In genomic region chr14:104135904-104136471, GRCh38 we compare ENCODE assay signal across 11 cellular contexts. TPM values are rescaled to one million over a fixed set of nuclear protein-coding genes. Genes with fewer than 3 reads are reported as not detected.
DNase-seq lines count a peak whose midpoint lies in the region; ATAC-seq and TF ChIP-seq lines count a peak whose summit lies in the region.
"Had no signal": no experiment of that assay in that cellular context is flagged by ENCODE, and none has a peak within 500 bp of the region (broad histone marks: within the 10 kb centered on the region; RNA-seq: fewer than 3 reads in every experiment).

No MANE protein-coding gene starts in this region.

- H3K4me1 Mint-ChIP-seq in CD4-positive, alpha-beta T cell (ENCODE audit: low read depth) = peaks cover 4% of the 10 kb centered on the region
- peaks cover 12% of the 10 kb centered on the region for H3K4me1 Mint-ChIP-seq in nephron progenitor cell

- no peaks in the 10 kb centered on the region for H3K36me3 ChIP-seq in HEK293 (ENCODE audit: control insufficient read depth in 2 of 2, insufficient read depth in 1 of 2, low read length in 2 of 2)
- H3K36me3 ChIP-seq: stomach had no signal

- peaks cover 61% of the 10 kb centered on the region for H3K27me3 ChIP-seq in CD4-positive, alpha-beta T cell (ENCODE audit: control insufficient read depth, insufficient read depth, low read length)
- H3K27me3 ChIP-seq in dorsolateral prefrontal cortex = peaks cover 0 to 68% (median 48%) of the 10 kb centered on the region in 45 donors

- H3K27me3 Mint-ChIP-seq in CD4-positive, alpha-beta T cell = peaks cover 54% of the 10 kb centered on the region
- peaks cover 85% of the 10 kb centered on the region for H3K27me3 Mint-ChIP-seq in nephron progenitor cell (ENCODE audit: low read depth, poor library complexity)

- peaks cover 7% of the 10 kb centered on the region for H3K4me1 ChIP-seq in HEK293 (ENCODE audit: control insufficient read depth, insufficient read depth, low read length)

- CTCF ChIA-PET in CD4-positive, alpha-beta T cell (lab: Charles Lee) = no interaction called here
- CTCF ChIA-PET in HEK293 (lab: Yijun Ruan, JAX) = no interaction called here

- H3K9me3 ChIP-seq in CD4-positive, alpha-beta T cell (ENCODE audit: control insufficient read depth, low read length) = no peaks in the 10 kb centered on the region
- H3K9me3 ChIP-seq in HEK293 (ENCODE audit: control insufficient read depth, insufficient read depth, low read depth, low read length) = no peaks in the 10 kb centered on the region
- H3K9me3 ChIP-seq: stomach had no signal

- H3K27ac ChIP-seq in CD4-positive, alpha-beta T cell (ENCODE audit: low read depth, low read length) = no peak overlapping the region
- H3K27ac ChIP-seq in HEK293 (ENCODE audit: extremely low read depth, low read depth, low read length) (no peak overlapping the region), dorsolateral prefrontal cortex (no peak overlapping the region)
- H3K27ac ChIP-seq: RWPE1, stomach had no signal

- peak in 1 of 10 experiments; percentile 1 for DNase-seq in CD4-positive, alpha-beta T cell
- DNase-seq in dorsolateral prefrontal cortex (peak in 2 of 10 donors; percentile 41 to 46), nephron progenitor cell (peak; percentile 67), SK-N-DZ (ENCODE audit: low spot score) (no peak)
- DNase-seq: NCI-H1436, stomach had no signal

- no peaks in the 10 kb centered on the region for H3K36me3 Mint-ChIP-seq in CD4-positive, alpha-beta T cell (ENCODE audit: low read depth)
- no peaks in the 10 kb centered on the region for H3K36me3 Mint-ChIP-seq in nephron progenitor cell (ENCODE audit: low read depth)

- POLR2A ChIA-PET in CD4-positive, alpha-beta T cell (lab: Charles Lee) = no interaction called here
- POLR2A ChIA-PET in HEK293 (lab: Yijun Ruan, JAX) = no interaction called here

- no peak overlapping the region for H3K27ac Mint-ChIP-seq in CD4-positive, alpha-beta T cell
- no peak overlapping the region for H3K27ac Mint-ChIP-seq in nephron progenitor cell

- peak overlapping the region; percentile 30 for H3K4me3 Mint-ChIP-seq in CD4-positive, alpha-beta T cell
- no peak overlapping the region for H3K4me3 Mint-ChIP-seq in nephron progenitor cell

- TF ChIP-seq CTCF in CD4-positive, alpha-beta T cell (IDR thresholded peaks at IDR 0.05) = no peak
- TF ChIP-seq CTCF in HEK293 (tag by site-specific recombination; IDR thresholded peaks at IDR 0.05) = no peak
- no peak for TF ChIP-seq CTCF in dorsolateral prefrontal cortex (IDR thresholded peaks at IDR 0.05 in 54 of 56, conservative IDR thresholded peaks at IDR 0.05 in 2 of 56; ENCODE audit: low read depth in 1 of 56, partially characterized antibody in 56 of 56)
- TF ChIP-seq CTCF in nephron progenitor cell (IDR thresholded peaks at IDR 0.05) = no peak

- H3K4me3 ChIP-seq in HEK293 (ENCODE audit: low read depth, low read length) (peak overlapping the region; percentile 31), dorsolateral prefrontal cortex (peak overlapping the region in 42 of 59 donors; percentile 7 to 72 (median 58))

- ATAC-seq in CD4-positive, alpha-beta T cell (ENCODE audit: poor library complexity) = no peak
- no peak for ATAC-seq in GM18907 (IDR thresholded peaks at IDR 0.05; ENCODE audit: unreplicated experiment)
- no peak for ATAC-seq in GM21390 (IDR thresholded peaks at IDR 0.05; ENCODE audit: unreplicated experiment)

- intact Hi-C loops in CD4-positive, alpha-beta T cell (cut with DNase I, micrococcal nuclease) = loop anchor here (2.0 to 5.0 kb wide), 4 partner anchors 59 to 571 kb away; no protein-coding TSS in a partner anchor
- intact Hi-C loops in dorsolateral prefrontal cortex (cut with DNase I) = loop anchor here (2.0 to 10.0 kb wide), 6 partner anchors 59 to 503 kb away; no protein-coding TSS in a partner anchor

- H3K9me3 Mint-ChIP-seq in CD4-positive, alpha-beta T cell = no peaks in the 10 kb centered on the region
- H3K9me3 Mint-ChIP-seq in nephron progenitor cell = no peaks in the 10 kb centered on the region

TF ChIP-seq in HEK293, 187 proteins besides CTCF, POLR2A, EP300 and RAD21:
- 0 out of 2 replicates have a peak, but pooled peaks have one; percentile 3 for TF ChIP-seq SP2 (tag by site-specific recombination; IDR thresholded peaks at IDR 0.05)
- peak; percentile 74 for TF ChIP-seq ZFHX2 (tag by site-specific recombination; conservative IDR thresholded peaks at IDR 0.05)
- TF ChIP-seq PBX3 (CRISPR knock-in tag; IDR thresholded peaks at IDR 0.05) = no peak
- peak; percentile 16; the same call in 1 of the 2 replicates for TF ChIP-seq EGR2 (tag by site-specific recombination; IDR thresholded peaks at IDR 0.05; ENCODE audit: low read depth)
- TF ChIP-seq SP7 (tag by site-specific recombination; IDR thresholded peaks at IDR 0.05) = no peak
- TF ChIP-seq ZNF560 (tag by site-specific recombination; IDR thresholded peaks at IDR 0.05; ENCODE audit: borderline replicate concordance) = no peak
- no peak for TF ChIP-seq ZNF473 (tag by site-specific recombination; IDR thresholded peaks at IDR 0.05)
- TF ChIP-seq ZBTB7A (tag by site-specific recombination; IDR thresholded peaks at IDR 0.05; ENCODE audit: low read depth) = 0 out of 2 replicates have a peak, but pooled peaks have one; percentile 49
- peak; percentile 45; the same call in 1 of the 2 replicates for TF ChIP-seq KLF7 (tag by site-specific recombination; IDR thresholded peaks at IDR 0.05; ENCODE audit: borderline replicate concordance)
- peak; percentile 74 for TF ChIP-seq ZNF335 (tag by site-specific recombination; conservative IDR thresholded peaks at IDR 0.05)

RNA-seq across cellular contexts. Expression of gene KIF26A, which starts 2.4 kb away (rescaled TPM):
- total RNA-seq in CD4-positive, alpha-beta T cell = under 1 TPM; 0.25 to 0.31 TPM
- total RNA-seq in dorsolateral prefrontal cortex = 1 to 10 TPM in 119 of 120 experiments, under 1 TPM in 1; 0.89 to 5.4 (median 2.5) TPM
- 18.6 and 26.8 TPM in 2 replicates for polyA plus RNA-seq in SK-N-DZ (2014; cell fraction: cytosol; rRNA removed)
- polyA plus RNA-seq in SK-N-DZ (2014; cell fraction: nucleus; rRNA removed) = 31.9 and 35.6 TPM in 2 replicates

RNA-seq across cellular contexts. Expression of gene ASPG, which starts 50.5 kb away (rescaled TPM):
- not detected for total RNA-seq in CD4-positive, alpha-beta T cell
- total RNA-seq in dorsolateral prefrontal cortex = 1 to 10 TPM in 43 of 120 experiments, under 1 TPM in 76, not detected in 1; 0.11 to 3.8 (median 0.84) TPM
- not detected in 2 replicates for polyA plus RNA-seq in SK-N-DZ (2014; cell fraction: cytosol; rRNA removed)
- polyA plus RNA-seq in SK-N-DZ (2014; cell fraction: nucleus; rRNA removed) = not detected in 2 replicates
- total RNA-seq: lung microvascular endothelial cell had no signal
